In the genomic region with DNA sequence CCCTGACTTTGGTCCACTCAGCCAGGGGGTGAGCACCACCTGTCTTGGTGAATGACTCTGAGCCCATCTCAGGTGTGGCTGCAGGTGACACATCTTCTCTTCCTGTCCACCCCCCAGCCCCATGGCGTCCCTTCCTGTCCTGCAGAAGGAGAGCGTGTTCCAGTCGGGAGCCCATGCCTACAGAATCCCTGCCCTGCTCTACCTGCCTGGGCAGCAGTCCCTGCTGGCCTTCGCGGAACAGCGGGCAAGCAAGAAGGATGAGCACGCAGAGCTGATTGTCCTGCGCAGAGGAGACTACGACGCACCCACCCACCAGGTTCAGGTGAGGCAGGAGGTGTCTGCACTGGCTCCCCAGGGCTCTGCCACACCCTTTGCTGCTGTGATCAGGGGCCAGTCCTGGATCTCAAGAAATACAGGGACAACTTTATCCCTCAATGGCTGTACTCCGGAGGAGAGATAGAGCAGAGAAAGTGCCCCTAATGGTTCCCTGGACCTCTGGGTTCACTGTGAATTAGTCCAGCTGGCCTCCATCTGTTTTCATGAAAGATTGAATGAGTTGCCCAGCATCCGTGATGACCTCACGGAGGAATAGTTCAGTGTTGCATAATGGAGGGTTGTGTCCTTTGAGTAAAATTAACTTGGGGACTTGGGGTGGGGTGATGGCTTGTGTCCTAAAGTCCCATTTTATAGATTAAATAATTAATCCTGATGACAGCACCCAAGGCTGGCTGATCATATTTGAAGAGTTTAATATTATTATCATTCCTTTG, we compare ENCODE assay signal across 1 cellular context.
TF ChIP-seq lines count a peak whose summit lies in the region.

A gene (plus strand): TSS at position 122 of the 770 bp plus-strand sequence. CDS start 0 bp downstream, at position 122.

TF ChIP-seq in IMR-90, 13 proteins besides CTCF, POLR2A, EP300 and RAD21:
- TF ChIP-seq RCOR1 (IDR thresholded peaks at IDR 0.05; ENCODE audit: insufficient replicate concordance, low read length), result no peak
- no peak for TF ChIP-seq CHD1 (IDR thresholded peaks at IDR 0.05; ENCODE audit: low read depth, low read length)
- TF ChIP-seq, protein P1, sequence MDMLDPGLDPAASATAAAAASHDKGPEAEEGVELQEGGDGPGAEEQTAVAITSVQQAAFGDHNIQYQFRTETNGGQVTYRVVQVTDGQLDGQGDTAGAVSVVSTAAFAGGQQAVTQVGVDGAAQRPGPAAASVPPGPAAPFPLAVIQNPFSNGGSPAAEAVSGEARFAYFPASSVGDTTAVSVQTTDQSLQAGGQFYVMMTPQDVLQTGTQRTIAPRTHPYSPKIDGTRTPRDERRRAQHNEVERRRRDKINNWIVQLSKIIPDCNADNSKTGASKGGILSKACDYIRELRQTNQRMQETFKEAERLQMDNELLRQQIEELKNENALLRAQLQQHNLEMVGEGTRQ (IDR thresholded peaks at IDR 0.05; ENCODE audit: low read depth, low read length), result no peak
- TF ChIP-seq NFE2L2 (IDR thresholded peaks at IDR 0.05; ENCODE audit: low read depth, low read length), result no peak
- TF ChIP-seq, protein P2, sequence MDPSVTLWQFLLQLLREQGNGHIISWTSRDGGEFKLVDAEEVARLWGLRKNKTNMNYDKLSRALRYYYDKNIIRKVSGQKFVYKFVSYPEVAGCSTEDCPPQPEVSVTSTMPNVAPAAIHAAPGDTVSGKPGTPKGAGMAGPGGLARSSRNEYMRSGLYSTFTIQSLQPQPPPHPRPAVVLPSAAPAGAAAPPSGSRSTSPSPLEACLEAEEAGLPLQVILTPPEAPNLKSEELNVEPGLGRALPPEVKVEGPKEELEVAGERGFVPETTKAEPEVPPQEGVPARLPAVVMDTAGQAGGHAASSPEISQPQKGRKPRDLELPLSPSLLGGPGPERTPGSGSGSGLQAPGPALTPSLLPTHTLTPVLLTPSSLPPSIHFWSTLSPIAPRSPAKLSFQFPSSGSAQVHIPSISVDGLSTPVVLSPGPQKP (IDR thresholded peaks at IDR 0.05; ENCODE audit: borderline replicate concordance, low read depth, low read length), result no peak
- TF ChIP-seq MAFK (IDR thresholded peaks at IDR 0.05; ENCODE audit: low read depth, low read length), result no peak
- TF ChIP-seq BHLHE40 (IDR thresholded peaks at IDR 0.05; ENCODE audit: low read depth, low read length), result no peak
- TF ChIP-seq SMC3 (IDR thresholded peaks at IDR 0.05; ENCODE audit: low read depth, low read length), result no peak
- TF ChIP-seq RFX5 (IDR thresholded peaks at IDR 0.05; ENCODE audit: low read depth, low read length), result no peak
- TF ChIP-seq MXI1 (IDR thresholded peaks at IDR 0.05; ENCODE audit: borderline replicate concordance, low read depth, low read length), result no peak
- no peak for TF ChIP-seq FOS (IDR thresholded peaks at IDR 0.05; ENCODE audit: low read depth, low read length)
- no peak for TF ChIP-seq CEBPB (IDR thresholded peaks at IDR 0.05; ENCODE audit: low read depth, low read length)
- no peak for TF ChIP-seq MAZ (IDR thresholded peaks at IDR 0.05; ENCODE audit: borderline replicate concordance, low read depth, low read length)
TF ChIP-seq in IMR-90: peak in this region for 0.
